In genomic region chr3:67000006-67000405, GRCh38 we compare ENCODE assay signal across 1 cellular context.
TF ChIP-seq lines count a peak whose summit lies in the region.

No MANE protein-coding gene starts in this region.

TF ChIP-seq in K562, 482 proteins besides CTCF, POLR2A, EP300 and RAD21 (continued from another document):
- TF ChIP-seq ZBTB40 (IDR thresholded peaks at IDR 0.05) (no peak), ZBTB40 (CRISPR knock-in tag; IDR thresholded peaks at IDR 0.05) (no peak), ASH1L (IDR thresholded peaks at IDR 0.05; ENCODE audit: borderline replicate concordance, low read depth, partially characterized antibody) (no peak), ZFX (CRISPR knock-in tag; IDR thresholded peaks at IDR 0.05) (no peak), MEF2A (IDR thresholded peaks at IDR 0.05; ENCODE audit: control insufficient read depth, low read depth, low read length) (peak; percentile 69; the same call in 1 of the 2 replicates), PHF20 (IDR thresholded peaks at IDR 0.05; ENCODE audit: partially characterized antibody) (no peak), HCFC1 (IDR thresholded peaks at IDR 0.05; ENCODE audit: low read depth, low read length) (no peak), CREM (IDR thresholded peaks at IDR 0.05; ENCODE audit: low read depth) (no peak), SP1 (CRISPR knock-in tag; IDR thresholded peaks at IDR 0.05) (no peak), CREB5 (CRISPR knock-in tag; IDR thresholded peaks at IDR 0.05) (no peak), JUND (IDR thresholded peaks at IDR 0.05; ENCODE audit: borderline replicate concordance, low read depth, low read length) (no peak), JUND (tag; IDR thresholded peaks at IDR 0.05; ENCODE audit: borderline replicate concordance, low read depth, low read length) (peak; percentile 42; the same call in 1 of the 3 replicates), NFRKB (IDR thresholded peaks at IDR 0.05; ENCODE audit: low read depth) (no peak)
